Comparison of ENCODE assay signal across 1 cellular context in genomic region chr12:50551866-50552265, GRCh38.
TF ChIP-seq lines count a peak whose summit lies in the region.

No MANE protein-coding gene starts in this region.

TF ChIP-seq in endothelial cell of umbilical vein, 7 proteins besides CTCF, POLR2A, EP300 and RAD21 (continued from another document):
- TF ChIP-seq EZH2 (IDR thresholded peaks at IDR 0.05; ENCODE audit: borderline replicate concordance, low read depth, low read length, severe bottlenecking): no peak
